23 cellular contexts compared by ENCODE assay signal in genomic region chr6:89258912-89259311, GRCh38.
DNase-seq lines count a peak whose midpoint lies in the region; ATAC-seq and TF ChIP-seq lines count a peak whose summit lies in the region.
"Had no signal": no experiment of that assay in that cellular context is flagged by ENCODE, and none has a peak within 500 bp of the region (broad histone marks: within the 10 kb centered on the region; RNA-seq: fewer than 3 reads in every experiment).

No MANE protein-coding gene starts in this region.

- peak; percentile 48 for ATAC-seq in GM18867 (IDR thresholded peaks at IDR 0.05; ENCODE audit: unreplicated experiment)
- peak; percentile 60 for ATAC-seq in HG02610 (IDR thresholded peaks at IDR 0.05; ENCODE audit: unreplicated experiment)
- ATAC-seq in HG03354 (IDR thresholded peaks at IDR 0.05; ENCODE audit: poor library complexity, severe bottlenecking, unreplicated experiment), result peak; percentile 50
- ATAC-seq in HG03039 (IDR thresholded peaks at IDR 0.05; ENCODE audit: unreplicated experiment), result no peak
- ATAC-seq: activated CD8-positive, alpha-beta T cell treated with anti-CD3 and anti-CD28 coated beads, Interleukin-2, amount 10 ng/mL, durations not matched to agents 7 days and 5 days; activated T-helper 17 cell treated with anti-CD3 and anti-CD28 coated beads, Interleukin-2, amount 50 U/mL, for 72 hours; HepG2; right lobe of liver had no signal

- peak; percentile 42 for DNase-seq in GM10248 (ENCODE audit: extremely low spot score)
- no peak for DNase-seq in GDM1 (lab: John Stamatoyannopoulos, UW)
- no peak for DNase-seq in stimulated activated CD4-positive, alpha-beta T cell treated with anti-CD3 and anti-CD28 coated beads, Interleukin-2, amount 100 ng/mL, for 24 hours
- DNase-seq in activated CD4-positive, alpha-beta T cell treated with anti-CD3 and anti-CD28 coated beads, Interleukin-2, amount 50 U/mL, for 4 hours, result no peak
- DNase-seq: activated CD8-positive, alpha-beta T cell treated with anti-CD3 and anti-CD28 coated beads, Interleukin-2, amount 10 ng/mL, durations not matched to agents 7 days and 5 days; amygdala; C1 segment of cervical spinal cord; effector CD4-positive, alpha-beta T cell; esophagus squamous epithelium; glutamatergic neuron; HFFc6; NCI-H187 treated with DMSO at 0.1 percent for 48 hours; NCI-H446; nucleus accumbens; right lobe of liver; SHP77; WERI-Rb-1 had no signal

- no peak for TF ChIP-seq CTCF in GM10248 (IDR thresholded peaks at IDR 0.05; ENCODE audit: control extremely low read depth, extremely low read depth, low read depth, missing control alignments)

- CTCF ChIA-PET in GM10248 (lab: Yijun Ruan, JAX), result interaction anchor here (1.3 kb wide), 1 partner anchor 276 kb away, joined by 3 read pairs; no protein-coding TSS in a partner anchor

- POLR2A ChIA-PET in GM10248 (lab: Yijun Ruan, JAX), result no interaction called here
